In the genomic region with DNA sequence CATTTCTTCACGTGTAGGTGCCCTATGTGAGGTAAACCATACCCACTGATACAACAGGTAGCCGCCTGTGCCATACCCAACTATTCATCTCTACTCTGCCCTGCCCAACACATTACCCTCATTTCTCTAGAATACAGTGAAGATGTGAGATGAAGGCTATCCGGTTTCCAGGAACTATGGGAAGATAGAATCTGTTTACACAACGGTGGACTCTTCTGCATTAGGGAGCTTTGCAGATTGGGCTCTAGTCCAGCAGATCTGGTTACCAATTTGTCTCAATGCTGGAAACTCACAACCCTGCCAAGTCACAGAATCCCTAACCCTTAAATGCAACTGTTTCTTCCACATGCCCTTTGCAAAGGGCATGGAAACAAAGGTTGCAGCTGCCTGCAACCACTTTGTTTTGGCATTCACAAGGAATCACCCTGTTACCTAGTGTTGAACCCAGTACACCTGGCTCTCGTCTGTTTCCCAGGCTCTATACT, we compare ENCODE assay signal across 2 cellular contexts.
TF ChIP-seq lines count a peak whose summit lies in the region.

No MANE protein-coding gene starts in this region.

TF ChIP-seq in SK-N-SH treated with all-trans-retinoic acid at 6 μM for 48 hours, 23 proteins besides CTCF, POLR2A, EP300 and RAD21:
- no peak for TF ChIP-seq POU6F1 (CRISPR knock-in tag; IDR thresholded peaks at IDR 0.05; ENCODE audit: borderline replicate concordance, low read depth)
TF ChIP-seq in SK-N-SH treated with all-trans-retinoic acid at 6 μM for 48 hours: peak in this region for 0.

TF ChIP-seq in SK-N-SH, 30 proteins besides CTCF, POLR2A, EP300 and RAD21 (continued from another document):
- TF ChIP-seq NRF1 (IDR thresholded peaks at IDR 0.05; ENCODE audit: low read depth, low read length), result no peak
